In genomic region chr17:79048826-79049755, GRCh38 we compare ENCODE assay signal across 17 cellular contexts. TPM values are rescaled to one million over a fixed set of nuclear protein-coding genes. Genes with fewer than 3 reads are reported as not detected.
DNase-seq lines count a peak whose midpoint lies in the region; ATAC-seq, FAIRE-seq and TF ChIP-seq lines count a peak whose summit lies in the region.
"Had no signal": no experiment of that assay in that cellular context is flagged by ENCODE, and none has a peak within 500 bp of the region (broad histone marks: within the 10 kb centered on the region; RNA-seq: fewer than 3 reads in every experiment).

No MANE protein-coding gene starts in this region.

- ATAC-seq in natural killer cell treated with Interleukin-12 subunit alpha and Interleukin-12 subunit beta and Interleukin-15 and Interleukin-18, amount 100 ng/mL, for 72 hours, result no peak
- ATAC-seq in natural killer cell, result no peak
- no peak for ATAC-seq in GM19463 (IDR thresholded peaks at IDR 0.05; ENCODE audit: unreplicated experiment)
- ATAC-seq in HG02981 (IDR thresholded peaks at IDR 0.05; ENCODE audit: unreplicated experiment), result no peak

- no peaks in the 10 kb centered on the region for H3K9me3 ChIP-seq in kidney (ENCODE audit: control insufficient read depth in 1 of 2, low read length in 2 of 2)
- H3K9me3 ChIP-seq: Peyer's patch had no signal

- H3K9ac ChIP-seq in kidney (ENCODE audit: low read length in 2 of 2), result no peak overlapping the region

- H3K4me1 ChIP-seq in kidney (ENCODE audit: control insufficient read depth in 1 of 2, insufficient read depth in 1 of 2, low read depth in 1 of 2, low read length in 2 of 2), result peaks cover 0 to 2% of the 10 kb centered on the region in 2 donors

- H3K4me1 Mint-ChIP-seq in natural killer cell treated with Interleukin-12 subunit alpha and Interleukin-12 subunit beta and Interleukin-15 and Interleukin-18, amount 100 ng/mL, for 72 hours (ENCODE audit: low read depth in 2 of 2), result peaks cover 0 to 3% of the 10 kb centered on the region in 2 donors
- peaks cover 0 to 4% of the 10 kb centered on the region in 2 donors for H3K4me1 Mint-ChIP-seq in natural killer cell
- H3K4me1 Mint-ChIP-seq: IgD-negative memory B cell had no signal

- H3K9me3 Mint-ChIP-seq in natural killer cell treated with Interleukin-12 subunit alpha and Interleukin-12 subunit beta and Interleukin-15 and Interleukin-18, amount 100 ng/mL, for 72 hours, result no peaks in the 10 kb centered on the region
- peaks cover 0 to 3% of the 10 kb centered on the region in 2 donors for H3K9me3 Mint-ChIP-seq in natural killer cell

- peaks cover 7% of the 10 kb centered on the region for H3K36me3 Mint-ChIP-seq in natural killer cell treated with Interleukin-12 subunit alpha and Interleukin-12 subunit beta and Interleukin-15 and Interleukin-18, amount 100 ng/mL, for 72 hours
- peaks cover 7% of the 10 kb centered on the region for H3K36me3 Mint-ChIP-seq in natural killer cell
- H3K36me3 Mint-ChIP-seq: IgD-negative memory B cell had no signal

- H3K27ac Mint-ChIP-seq in natural killer cell treated with Interleukin-12 subunit alpha and Interleukin-12 subunit beta and Interleukin-15 and Interleukin-18, amount 100 ng/mL, for 72 hours, result no peak overlapping the region
- H3K27ac Mint-ChIP-seq in natural killer cell, result no peak overlapping the region
- H3K27ac Mint-ChIP-seq: CD4-positive, alpha-beta memory T cell; H9; IgD-negative memory B cell had no signal

- H3K4me3 ChIP-seq in kidney (ENCODE audit: low read length in 2 of 2), result no peak overlapping the region
- H3K4me3 ChIP-seq: Peyer's patch had no signal

- DNase-seq in natural killer cell treated with Interleukin-12 subunit alpha and Interleukin-12 subunit beta and Interleukin-15 and Interleukin-18, amount 100 ng/mL, for 72 hours (ENCODE audit: low spot score), result peak; percentile 35
- DNase-seq in natural killer cell (no peak), kidney (peak; percentile 53), posterior vena cava (ENCODE audit: low spot score) (peak; percentile 77), putamen (ENCODE audit: low spot score) (no peak)
- DNase-seq: ACHN; CD4-positive, alpha-beta memory T cell; DMS79 treated with DMSO at 0.1 percent for 48 hours; GF-D8; H9; NCI-H1930; NCI-H510A; SHP77 treated with DMSO at 0.1 percent for 48 hours had no signal

- H3K36me3 ChIP-seq in kidney (ENCODE audit: control insufficient read depth in 1 of 2, insufficient read depth in 2 of 2, low read length in 2 of 2), result no peaks in the 10 kb centered on the region
- H3K36me3 ChIP-seq: Peyer's patch had no signal

- H3K4me3 Mint-ChIP-seq in natural killer cell treated with Interleukin-12 subunit alpha and Interleukin-12 subunit beta and Interleukin-15 and Interleukin-18, amount 100 ng/mL, for 72 hours, result no peak overlapping the region
- no peak overlapping the region for H3K4me3 Mint-ChIP-seq in natural killer cell
- H3K4me3 Mint-ChIP-seq: CD4-positive, alpha-beta memory T cell; H9; IgD-negative memory B cell had no signal

- intact Hi-C loops in natural killer cell (cut with micrococcal nuclease) (loop anchor here (5.0 kb wide), 1 partner anchor 658 kb away; no protein-coding TSS in a partner anchor), kidney (cut with DNase I) (loop anchor here (5.0 kb wide), 1 partner anchor 33 kb away; no protein-coding TSS in a partner anchor), posterior vena cava (cut with DNase I) (loop anchor here in 1 of 2 donors (5.0 kb wide), 1 partner anchor 33 kb away; no protein-coding TSS in a partner anchor)

- FAIRE-seq in kidney (lab: Jason Lieb, UNC), result no peak

- no peak for TF ChIP-seq CTCF in natural killer cell (IDR thresholded peaks at IDR 0.05)
- TF ChIP-seq CTCF in kidney (IDR thresholded peaks at IDR 0.05; ENCODE audit: borderline replicate concordance, extremely low read depth, insufficient read depth), result no peak

- H3K27ac ChIP-seq in kidney (ENCODE audit: low read depth in 2 of 2, low read length in 2 of 2), result no peak overlapping the region
- H3K27ac ChIP-seq: Peyer's patch had no signal

- peaks cover 6 to 11% of the 10 kb centered on the region in 2 donors for H3K27me3 Mint-ChIP-seq in natural killer cell treated with Interleukin-12 subunit alpha and Interleukin-12 subunit beta and Interleukin-15 and Interleukin-18, amount 100 ng/mL, for 72 hours
- H3K27me3 Mint-ChIP-seq in natural killer cell (ENCODE audit: low read depth in 2 of 2), result peaks cover 18% of the 10 kb centered on the region in 2 donors

RNA-seq across cellular contexts. Expression of gene C1QTNF1, which starts 25.1 kb away (rescaled TPM):
- total RNA-seq in natural killer cell treated with Interleukin-12 subunit alpha and Interleukin-12 subunit beta and Interleukin-15 and Interleukin-18, amount 100 ng/mL, for 72 hours, result not detected
- total RNA-seq in natural killer cell (under 1 TPM in 2 of 3 donors, not detected in 1; 0.20 to 0.28 TPM), kidney (65.2 TPM), posterior vena cava (100 to 1,000 TPM; 172 to 261 TPM)
- 18.0 TPM for polyA plus RNA-seq in kidney (ENCODE audit: insufficient read depth, low read depth, low replicate concordance)
- total RNA-seq: CD4-positive, alpha-beta memory T cell had no signal
- polyA plus RNA-seq: CD4-positive, alpha-beta memory T cell; IgD-negative memory B cell had no signal

RNA-seq across cellular contexts. Expression of gene ENGASE, which starts 25.5 kb away (rescaled TPM):
- 10 to 100 TPM; 37.2 to 54.2 TPM for total RNA-seq in natural killer cell treated with Interleukin-12 subunit alpha and Interleukin-12 subunit beta and Interleukin-15 and Interleukin-18, amount 100 ng/mL, for 72 hours
- total RNA-seq in natural killer cell (10 to 100 TPM; 56.0 to 86.4 (median 56.9) TPM), kidney (49.3 TPM), posterior vena cava (10 to 100 TPM; 18.2 to 29.7 TPM)
- 14.3 TPM for polyA plus RNA-seq in kidney (ENCODE audit: insufficient read depth, low read depth, low replicate concordance)

RNA-seq across cellular contexts. Expression of gene CANT1, which starts 39.5 kb away (rescaled TPM):
- total RNA-seq in natural killer cell treated with Interleukin-12 subunit alpha and Interleukin-12 subunit beta and Interleukin-15 and Interleukin-18, amount 100 ng/mL, for 72 hours, result 10 to 100 TPM; 65.7 to 72.3 TPM
- total RNA-seq in natural killer cell, result 10 to 100 TPM; 40.0 to 58.8 (median 53.4) TPM
- total RNA-seq in kidney, result 56.6 TPM
- 23.0 TPM for polyA plus RNA-seq in kidney (ENCODE audit: insufficient read depth, low read depth, low replicate concordance)
- total RNA-seq in posterior vena cava, result 10 to 100 TPM; 29.5 to 34.7 TPM

Comparison
In these comparisons a context has a peak if more than half of its experiments do, and no peak if none do; other contexts are left out.
1. DNase-seq: peak in natural killer cell treated with Interleukin-12 subunit alpha and Interleukin-12 subunit beta and Interleukin-15 and Interleukin-18, amount 100 ng/mL, for 72 hours (single experiment), kidney (single experiment) and posterior vena cava (single experiment); none in natural killer cell (single experiment) and putamen (single experiment).
2. RNA of gene C1QTNF1, which starts 25.1 kb away (total RNA-seq): 172 to 261 TPM in posterior vena cava and 65.2 TPM in kidney (single experiment); 0.20 to 0.28 TPM in natural killer cell and not detected in natural killer cell treated with Interleukin-12 subunit alpha and Interleukin-12 subunit beta and Interleukin-15 and Interleukin-18, amount 100 ng/mL, for 72 hours; every median in the first group is over 10 times any median in the second.